ENCODE assay signal across 24 cellular contexts in the genomic region with DNA sequence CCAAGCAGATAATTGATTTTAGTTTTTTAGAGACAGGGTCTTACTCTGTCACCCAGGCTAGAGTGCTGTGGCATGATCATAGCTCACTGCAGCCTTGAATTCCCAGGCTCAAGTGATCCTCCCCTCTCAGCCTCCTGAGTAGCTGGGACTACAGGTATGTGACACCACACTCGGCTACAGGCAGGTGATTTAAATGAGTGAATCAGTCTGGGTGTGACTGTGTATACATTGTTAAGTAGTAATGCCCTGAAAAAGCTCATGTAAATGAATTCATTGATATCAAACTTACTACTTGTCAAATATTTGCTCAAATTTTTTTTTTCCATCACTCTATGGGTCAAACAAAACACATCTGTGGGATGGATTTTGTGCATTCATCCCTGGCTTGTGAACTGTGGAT. TPM values are rescaled to one million over a fixed set of nuclear protein-coding genes. Genes with fewer than 3 reads are reported as not detected.
DNase-seq lines count a peak whose midpoint lies in the region; ATAC-seq, FAIRE-seq and TF ChIP-seq lines count a peak whose summit lies in the region.
"Had no signal": no experiment of that assay in that cellular context is flagged by ENCODE, and none has a peak within 500 bp of the region (broad histone marks: within the 10 kb centered on the region; RNA-seq: fewer than 3 reads in every experiment).

No MANE protein-coding gene starts in this region.

- H3K27ac ChIP-seq in small intestine (ENCODE audit: low read depth in 1 of 2, low read length in 1 of 2): no peak overlapping the region
- H3K27ac ChIP-seq in substantia nigra (ENCODE audit: low read depth, low read length, poor library complexity, severe bottlenecking): no peak overlapping the region
- H3K27ac ChIP-seq: 22Rv1, A549, C4-2B, GM23248, HL-60 had no signal

- no peaks in the 10 kb centered on the region for H3K36me3 ChIP-seq in small intestine (ENCODE audit: control insufficient read depth in 2 of 2, insufficient read depth in 2 of 2, low read length in 2 of 2)

- H3K4me3 ChIP-seq in epithelial cell of esophagus (ENCODE audit: low read length) (no peak overlapping the region), small intestine (ENCODE audit: low read depth in 1 of 2, low read length in 2 of 2) (no peak overlapping the region)
- H3K4me3 ChIP-seq: A549, GM23248 had no signal

- no peaks in the 10 kb centered on the region for H3K4me1 ChIP-seq in small intestine (ENCODE audit: control insufficient read depth in 2 of 2, insufficient read depth in 1 of 2, low read depth in 1 of 2, low read length in 1 of 2)
- H3K4me1 ChIP-seq: A549 had no signal

- ATAC-seq in HG03354 (IDR thresholded peaks at IDR 0.05; ENCODE audit: poor library complexity, severe bottlenecking, unreplicated experiment) (no peak), GM21576 (IDR thresholded peaks at IDR 0.05; ENCODE audit: unreplicated experiment) (no peak)
- ATAC-seq: A549, HCT116 had no signal

- FAIRE-seq in small intestine (lab: Jason Lieb, UNC): no peak
- FAIRE-seq: A549, G401.6, GM12891, GM19239, H54 had no signal

- TF ChIP-seq CTCF in epithelial cell of esophagus (IDR thresholded peaks at IDR 0.05; ENCODE audit: insufficient read depth, low read depth, low read length, missing control alignments): no peak

- 8 to 54% (median 36%) methylated on average over 1 of the region's 1 CpG for WGBS in small intestine, 3 donors

- H3K9me3 ChIP-seq in small intestine (ENCODE audit: control insufficient read depth, low read depth): no peaks in the 10 kb centered on the region
- H3K9me3 ChIP-seq: A549, Caco-2 had no signal

- DNase-seq in DMS53 (lab: John Stamatoyannopoulos, UW) (peak; percentile 25), DMS53 treated with DMSO at 0.1 percent for 48 hours (lab: John Stamatoyannopoulos, UW; ENCODE audit: unreplicated experiment) (no peak), NCI-H69 (lab: John Stamatoyannopoulos, UW) (peak; percentile 16), epithelial cell of esophagus (ENCODE audit: low read depth) (peak; percentile 46), small intestine (peak; percentile 32), substantia nigra (lab: John Stamatoyannopoulos, UW) (no peak)
- DNase-seq: AML-193; Caco-2; CD4-positive, alpha-beta T cell; DMS153; DND-41; GM23248; HFFc6 had no signal

- H3K27me3 ChIP-seq in small intestine (ENCODE audit: control insufficient read depth in 2 of 2, insufficient read depth in 2 of 2, low read length in 2 of 2): no peaks in the 10 kb centered on the region

RNA-seq across cellular contexts. Expression of a gene that starts 6.3 kb away (rescaled TPM):
- polyA plus RNA-seq in small intestine: under 1 TPM in 1 of 3 donors, not detected in 2; 0.21 TPM

Comparison
In these comparisons a context has a peak if more than half of its experiments do, and no peak if none do; other contexts are left out.
1. DNase-seq: peak in DMS53 (single experiment), NCI-H69 (single experiment), epithelial cell of esophagus (single experiment) and small intestine (single experiment); none in DMS53 treated with DMSO at 0.1 percent for 48 hours (single experiment) and substantia nigra (0 of 49).